ENCODE assay signal across 2 cellular contexts in the genomic region with DNA sequence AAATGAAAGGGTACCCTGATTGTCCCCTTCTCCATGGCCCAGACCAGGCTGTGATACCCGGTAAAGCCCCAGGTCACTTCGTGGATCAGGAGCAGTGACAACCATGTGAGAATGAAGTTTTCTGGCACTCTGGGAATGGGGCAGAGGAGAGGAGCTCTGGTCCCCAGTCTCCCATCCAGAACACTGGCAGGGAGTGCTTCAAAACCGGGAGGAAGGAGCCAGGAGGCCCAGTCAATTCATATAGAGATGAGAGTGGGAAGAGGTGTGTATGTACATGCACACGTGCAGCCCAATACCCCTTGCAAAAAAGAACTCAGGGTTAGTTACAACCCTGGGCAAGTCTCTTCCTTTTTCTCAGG.
TF ChIP-seq lines count a peak whose summit lies in the region.

No MANE protein-coding gene starts in this region.

TF ChIP-seq in SK-N-SH, 30 proteins besides CTCF, POLR2A, EP300 and RAD21 (continued from another document):
- TF ChIP-seq, protein P1, sequence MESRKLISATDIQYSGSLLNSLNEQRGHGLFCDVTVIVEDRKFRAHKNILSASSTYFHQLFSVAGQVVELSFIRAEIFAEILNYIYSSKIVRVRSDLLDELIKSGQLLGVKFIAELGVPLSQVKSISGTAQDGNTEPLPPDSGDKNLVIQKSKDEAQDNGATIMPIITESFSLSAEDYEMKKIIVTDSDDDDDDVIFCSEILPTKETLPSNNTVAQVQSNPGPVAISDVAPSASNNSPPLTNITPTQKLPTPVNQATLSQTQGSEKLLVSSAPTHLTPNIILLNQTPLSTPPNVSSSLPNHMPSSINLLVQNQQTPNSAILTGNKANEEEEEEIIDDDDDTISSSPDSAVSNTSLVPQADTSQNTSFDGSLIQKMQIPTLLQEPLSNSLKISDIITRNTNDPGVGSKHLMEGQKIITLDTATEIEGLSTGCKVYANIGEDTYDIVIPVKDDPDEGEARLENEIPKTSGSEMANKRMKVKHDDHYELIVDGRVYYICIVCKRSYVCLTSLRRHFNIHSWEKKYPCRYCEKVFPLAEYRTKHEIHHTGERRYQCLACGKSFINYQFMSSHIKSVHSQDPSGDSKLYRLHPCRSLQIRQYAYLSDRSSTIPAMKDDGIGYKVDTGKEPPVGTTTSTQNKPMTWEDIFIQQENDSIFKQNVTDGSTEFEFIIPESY (IDR thresholded peaks at IDR 0.05; ENCODE audit: borderline replicate concordance, low read depth), result no peak
- TF ChIP-seq YY1 (IDR thresholded peaks at IDR 0.05; ENCODE audit: low read depth) (no peak), RCOR1 (IDR thresholded peaks at IDR 0.05; ENCODE audit: low read length) (no peak)
- TF ChIP-seq, protein P2, sequence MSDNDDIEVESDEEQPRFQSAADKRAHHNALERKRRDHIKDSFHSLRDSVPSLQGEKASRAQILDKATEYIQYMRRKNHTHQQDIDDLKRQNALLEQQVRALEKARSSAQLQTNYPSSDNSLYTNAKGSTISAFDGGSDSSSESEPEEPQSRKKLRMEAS (IDR thresholded peaks at IDR 0.05; ENCODE audit: low read depth), result no peak

TF ChIP-seq in SK-N-SH treated with all-trans-retinoic acid at 6 μM for 48 hours, 23 proteins besides CTCF, POLR2A, EP300 and RAD21:
- TF ChIP-seq, protein P3, sequence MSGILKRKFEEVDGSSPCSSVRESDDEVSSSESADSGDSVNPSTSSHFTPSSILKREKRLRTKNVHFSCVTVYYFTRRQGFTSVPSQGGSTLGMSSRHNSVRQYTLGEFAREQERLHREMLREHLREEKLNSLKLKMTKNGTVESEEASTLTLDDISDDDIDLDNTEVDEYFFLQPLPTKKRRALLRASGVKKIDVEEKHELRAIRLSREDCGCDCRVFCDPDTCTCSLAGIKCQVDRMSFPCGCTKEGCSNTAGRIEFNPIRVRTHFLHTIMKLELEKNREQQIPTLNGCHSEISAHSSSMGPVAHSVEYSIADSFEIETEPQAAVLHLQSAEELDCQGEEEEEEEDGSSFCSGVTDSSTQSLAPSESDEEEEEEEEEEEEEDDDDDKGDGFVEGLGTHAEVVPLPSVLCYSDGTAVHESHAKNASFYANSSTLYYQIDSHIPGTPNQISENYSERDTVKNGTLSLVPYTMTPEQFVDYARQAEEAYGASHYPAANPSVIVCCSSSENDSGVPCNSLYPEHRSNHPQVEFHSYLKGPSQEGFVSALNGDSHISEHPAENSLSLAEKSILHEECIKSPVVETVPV (CRISPR knock-in tag; IDR thresholded peaks at IDR 0.05), result no peak
- TF ChIP-seq, protein P4, sequence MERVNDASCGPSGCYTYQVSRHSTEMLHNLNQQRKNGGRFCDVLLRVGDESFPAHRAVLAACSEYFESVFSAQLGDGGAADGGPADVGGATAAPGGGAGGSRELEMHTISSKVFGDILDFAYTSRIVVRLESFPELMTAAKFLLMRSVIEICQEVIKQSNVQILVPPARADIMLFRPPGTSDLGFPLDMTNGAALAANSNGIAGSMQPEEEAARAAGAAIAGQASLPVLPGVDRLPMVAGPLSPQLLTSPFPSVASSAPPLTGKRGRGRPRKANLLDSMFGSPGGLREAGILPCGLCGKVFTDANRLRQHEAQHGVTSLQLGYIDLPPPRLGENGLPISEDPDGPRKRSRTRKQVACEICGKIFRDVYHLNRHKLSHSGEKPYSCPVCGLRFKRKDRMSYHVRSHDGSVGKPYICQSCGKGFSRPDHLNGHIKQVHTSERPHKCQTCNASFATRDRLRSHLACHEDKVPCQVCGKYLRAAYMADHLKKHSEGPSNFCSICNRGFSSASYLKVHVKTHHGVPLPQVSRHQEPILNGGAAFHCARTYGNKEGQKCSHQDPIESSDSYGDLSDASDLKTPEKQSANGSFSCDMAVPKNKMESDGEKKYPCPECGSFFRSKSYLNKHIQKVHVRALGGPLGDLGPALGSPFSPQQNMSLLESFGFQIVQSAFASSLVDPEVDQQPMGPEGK (CRISPR knock-in tag; IDR thresholded peaks at IDR 0.05; ENCODE audit: borderline replicate concordance), result no peak
- no peak for TF ChIP-seq CSDC2 (CRISPR knock-in tag; IDR thresholded peaks at IDR 0.05)
- TF ChIP-seq ARNTL (CRISPR knock-in tag; IDR thresholded peaks at IDR 0.05; ENCODE audit: borderline replicate concordance, low read depth), result no peak
- no peak for TF ChIP-seq ZNF70 (CRISPR knock-in tag; IDR thresholded peaks at IDR 0.05)
- TF ChIP-seq, protein P5, sequence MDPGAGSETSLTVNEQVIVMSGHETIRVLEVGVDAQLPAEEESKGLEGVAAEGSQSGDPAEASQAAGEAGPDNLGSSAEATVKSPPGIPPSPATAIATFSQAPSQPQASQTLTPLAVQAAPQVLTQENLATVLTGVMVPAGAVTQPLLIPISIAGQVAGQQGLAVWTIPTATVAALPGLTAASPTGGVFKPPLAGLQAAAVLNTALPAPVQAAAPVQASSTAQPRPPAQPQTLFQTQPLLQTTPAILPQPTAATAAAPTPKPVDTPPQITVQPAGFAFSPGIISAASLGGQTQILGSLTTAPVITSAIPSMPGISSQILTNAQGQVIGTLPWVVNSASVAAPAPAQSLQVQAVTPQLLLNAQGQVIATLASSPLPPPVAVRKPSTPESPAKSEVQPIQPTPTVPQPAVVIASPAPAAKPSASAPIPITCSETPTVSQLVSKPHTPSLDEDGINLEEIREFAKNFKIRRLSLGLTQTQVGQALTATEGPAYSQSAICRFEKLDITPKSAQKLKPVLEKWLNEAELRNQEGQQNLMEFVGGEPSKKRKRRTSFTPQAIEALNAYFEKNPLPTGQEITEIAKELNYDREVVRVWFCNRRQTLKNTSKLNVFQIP (CRISPR knock-in tag; IDR thresholded peaks at IDR 0.05; ENCODE audit: borderline replicate concordance, low read depth), result no peak
- no peak for TF ChIP-seq BACH2 (CRISPR knock-in tag; IDR thresholded peaks at IDR 0.05; ENCODE audit: borderline replicate concordance)
- TF ChIP-seq, protein P6, sequence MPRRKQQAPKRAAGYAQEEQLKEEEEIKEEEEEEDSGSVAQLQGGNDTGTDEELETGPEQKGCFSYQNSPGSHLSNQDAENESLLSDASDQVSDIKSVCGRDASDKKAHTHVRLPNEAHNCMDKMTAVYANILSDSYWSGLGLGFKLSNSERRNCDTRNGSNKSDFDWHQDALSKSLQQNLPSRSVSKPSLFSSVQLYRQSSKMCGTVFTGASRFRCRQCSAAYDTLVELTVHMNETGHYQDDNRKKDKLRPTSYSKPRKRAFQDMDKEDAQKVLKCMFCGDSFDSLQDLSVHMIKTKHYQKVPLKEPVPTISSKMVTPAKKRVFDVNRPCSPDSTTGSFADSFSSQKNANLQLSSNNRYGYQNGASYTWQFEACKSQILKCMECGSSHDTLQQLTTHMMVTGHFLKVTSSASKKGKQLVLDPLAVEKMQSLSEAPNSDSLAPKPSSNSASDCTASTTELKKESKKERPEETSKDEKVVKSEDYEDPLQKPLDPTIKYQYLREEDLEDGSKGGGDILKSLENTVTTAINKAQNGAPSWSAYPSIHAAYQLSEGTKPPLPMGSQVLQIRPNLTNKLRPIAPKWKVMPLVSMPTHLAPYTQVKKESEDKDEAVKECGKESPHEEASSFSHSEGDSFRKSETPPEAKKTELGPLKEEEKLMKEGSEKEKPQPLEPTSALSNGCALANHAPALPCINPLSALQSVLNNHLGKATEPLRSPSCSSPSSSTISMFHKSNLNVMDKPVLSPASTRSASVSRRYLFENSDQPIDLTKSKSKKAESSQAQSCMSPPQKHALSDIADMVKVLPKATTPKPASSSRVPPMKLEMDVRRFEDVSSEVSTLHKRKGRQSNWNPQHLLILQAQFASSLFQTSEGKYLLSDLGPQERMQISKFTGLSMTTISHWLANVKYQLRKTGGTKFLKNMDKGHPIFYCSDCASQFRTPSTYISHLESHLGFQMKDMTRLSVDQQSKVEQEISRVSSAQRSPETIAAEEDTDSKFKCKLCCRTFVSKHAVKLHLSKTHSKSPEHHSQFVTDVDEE (CRISPR knock-in tag; IDR thresholded peaks at IDR 0.05), result no peak
- TF ChIP-seq SNAI2 (CRISPR knock-in tag; IDR thresholded peaks at IDR 0.05), result no peak
- TF ChIP-seq, protein P7, sequence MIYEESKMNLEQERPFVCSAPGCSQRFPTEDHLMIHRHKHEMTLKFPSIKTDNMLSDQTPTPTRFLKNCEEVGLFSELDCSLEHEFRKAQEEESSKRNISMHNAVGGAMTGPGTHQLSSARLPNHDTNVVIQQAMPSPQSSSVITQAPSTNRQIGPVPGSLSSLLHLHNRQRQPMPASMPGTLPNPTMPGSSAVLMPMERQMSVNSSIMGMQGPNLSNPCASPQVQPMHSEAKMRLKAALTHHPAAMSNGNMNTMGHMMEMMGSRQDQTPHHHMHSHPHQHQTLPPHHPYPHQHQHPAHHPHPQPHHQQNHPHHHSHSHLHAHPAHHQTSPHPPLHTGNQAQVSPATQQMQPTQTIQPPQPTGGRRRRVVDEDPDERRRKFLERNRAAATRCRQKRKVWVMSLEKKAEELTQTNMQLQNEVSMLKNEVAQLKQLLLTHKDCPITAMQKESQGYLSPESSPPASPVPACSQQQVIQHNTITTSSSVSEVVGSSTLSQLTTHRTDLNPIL (CRISPR knock-in tag; IDR thresholded peaks at IDR 0.05; ENCODE audit: low read depth), result no peak
- no peak for TF ChIP-seq PPARA (CRISPR knock-in tag; IDR thresholded peaks at IDR 0.05; ENCODE audit: borderline replicate concordance)
- TF ChIP-seq ZC3H10 (CRISPR knock-in tag; IDR thresholded peaks at IDR 0.05), result no peak
- no peak for TF ChIP-seq ZFP3 (CRISPR knock-in tag; IDR thresholded peaks at IDR 0.05)
- no peak for TF ChIP-seq ISL1 (CRISPR knock-in tag; IDR thresholded peaks at IDR 0.05)
- no peak for TF ChIP-seq ZFP30 (CRISPR knock-in tag; IDR thresholded peaks at IDR 0.05)
- no peak for TF ChIP-seq RARB (CRISPR knock-in tag; IDR thresholded peaks at IDR 0.05)
- TF ChIP-seq OSR1 (CRISPR knock-in tag; IDR thresholded peaks at IDR 0.05), result no peak
- no peak for TF ChIP-seq GLIS3 (CRISPR knock-in tag; IDR thresholded peaks at IDR 0.05)
